Comparison of ENCODE assay signal across 18 cellular contexts in genomic region chr2:20436716-20437470, GRCh38. TPM values are rescaled to one million over a fixed set of nuclear protein-coding genes. Genes with fewer than 3 reads are reported as not detected.
DNase-seq lines count a peak whose midpoint lies in the region; ATAC-seq, FAIRE-seq and TF ChIP-seq lines count a peak whose summit lies in the region.
"Had no signal": no experiment of that assay in that cellular context is flagged by ENCODE, and none has a peak within 500 bp of the region (broad histone marks: within the 10 kb centered on the region; RNA-seq: fewer than 3 reads in every experiment).

No MANE protein-coding gene starts in this region.

- no peak for TF ChIP-seq RAD21 in A549 (conservative IDR thresholded peaks at IDR 0.05 in 1 of 2, IDR thresholded peaks at IDR 0.05 in 1 of 2)

- no peak overlapping the region for H2AFZ ChIP-seq in OCI-LY7 (ENCODE audit: low read length)

- no peak for FAIRE-seq in A549 (lab: Jason Lieb, UNC)

- no peak for TF ChIP-seq CTCF in A549 (IDR thresholded peaks at IDR 0.05)
- TF ChIP-seq CTCF in GM12873 (IDR thresholded peaks at IDR 0.05; ENCODE audit: insufficient read depth, low read depth, low read length, missing control alignments) = peak; percentile 13
- 0 out of 2 replicates have a peak, but pooled peaks have one; percentile 25 for TF ChIP-seq CTCF in OCI-LY7 (conservative IDR thresholded peaks at IDR 0.05; ENCODE audit: low read length)

- H3K27ac ChIP-seq in A549 (peak overlapping the region; percentile 79 to 87; a peak in 4 of 6 replicates), OCI-LY7 (ENCODE audit: low read depth, low read length, poor library complexity, severe bottlenecking) (no peak overlapping the region)

- H3K36me3 ChIP-seq in OCI-LY7 (ENCODE audit: insufficient read depth, low read length) = no peaks in the 10 kb centered on the region
- H3K36me3 ChIP-seq: HAP-1 had no signal

- H4K20me1 ChIP-seq in OCI-LY7 (ENCODE audit: insufficient read depth, low read length) = no peaks in the 10 kb centered on the region

- H3K9me3 ChIP-seq in A549 (no peaks in the 10 kb centered on the region), OCI-LY7 (ENCODE audit: low read length) (no peaks in the 10 kb centered on the region)
- H3K9me3 ChIP-seq: HAP-1 had no signal

- no peak for TF ChIP-seq POLR2A in A549 (IDR thresholded peaks at IDR 0.05; ENCODE audit: low read length)

- H3K4me1 ChIP-seq in A549 (peaks cover 32% of the 10 kb centered on the region), OCI-LY7 (ENCODE audit: insufficient read depth, low read length, poor library complexity, severe bottlenecking) (no peaks in the 10 kb centered on the region)
- H3K4me1 ChIP-seq: HAP-1 had no signal

- no TSS peak for BruUV-seq in OCI-LY7 (replicated peaks; lab: Mats Ljungman, UMichigan)

- ATAC-seq in A549 = no peak

- H3K9me2 ChIP-seq in OCI-LY7 (ENCODE audit: insufficient read depth, low read length) = no peaks in the 10 kb centered on the region

- CTCF ChIA-PET in A549 (lab: Yijun Ruan, JAX) (interaction anchor here (1.0 to 8.3 kb wide), 10 partner anchors 10 to 214 kb away, joined by 4 to 129 read pairs (median 18); partner anchors contain the start of genes HS1BP3 and RHOB), OCI-LY7 (lab: Charles Lee; ENCODE audit: unreplicated experiment) (interaction anchor here (0.8 kb wide), 1 partner anchor 15 kb away, joined by 3 read pairs; no protein-coding TSS in a partner anchor)

- no peak for TF ChIP-seq EP300 in A549 (IDR thresholded peaks at IDR 0.05)

- intact Hi-C loops in OCI-LY7 (cut with micrococcal nuclease; ENCODE audit: unreplicated experiment) = no loop called here

- 91% methylated on average over 7 of the region's 7 CpGs for WGBS in A549 (ENCODE audit: missing lambda C conversion rate)

- POLR2A ChIA-PET in A549 (lab: Yijun Ruan, JAX) (interaction anchor here (4.1 kb wide), 1 partner anchor 11 kb away, joined by 72 read pairs; the partner anchor contains the start of gene RHOB), OCI-LY7 (lab: Charles Lee) (interaction anchor here (0.6 to 1.4 kb wide), 3 partner anchors 11 to 531 kb away, joined by 3 to 4 read pairs (median 3); no protein-coding TSS in a partner anchor)

- DNase-seq in A549 (ENCODE audit: low read depth in 1 of 2, low spot score in 1 of 2) = no peak
- DNase-seq in OCI-LY7 (ENCODE audit: low spot score) = peak; percentile 14
- DNase-seq in islet precursor cell = peak; percentile 30
- DNase-seq in activated gamma-delta T cell treated with Interleukin-2 at 50 U/mL for 16 hours = no peak
- DNase-seq in SKM-1 treated with dmso at 0.1 percent for 144 hours (lab: John Stamatoyannopoulos, UW; ENCODE audit: unreplicated experiment) = no peak
- DNase-seq in inferior parietal cortex (ENCODE audit: extremely low spot score) = no peak
- no peak for DNase-seq in NCI-H1417 (lab: John Stamatoyannopoulos, UW)
- DNase-seq: ACHN; CD4-positive, CD25-positive, alpha-beta regulatory T cell; DMS79 treated with DMSO at 0.1 percent for 48 hours; GDM1; NCI-H1092 treated with DMSO at 0.1 percent for 48 hours; NCI-H1694 treated with DMSO at 0.1 percent for 48 hours; NCI-H446 treated with DMSO at 0.1 percent for 48 hours; NCI-H774; SHP77 treated with DMSO at 0.1 percent for 48 hours had no signal

- H3K4me2 ChIP-seq in A549 = no peak overlapping the region
- no peak overlapping the region for H3K4me2 ChIP-seq in OCI-LY7 (ENCODE audit: low read length)

- no peaks in the 10 kb centered on the region for H3K79me2 ChIP-seq in OCI-LY7 (ENCODE audit: insufficient read depth, low read depth, low read length)

- no peak overlapping the region for H3K4me3 ChIP-seq in A549
- no peak overlapping the region for H3K4me3 ChIP-seq in OCI-LY7 (ENCODE audit: low read depth, low read length, poor library complexity, severe bottlenecking)
- H3K4me3 ChIP-seq: HAP-1 had no signal

TF ChIP-seq in A549, 52 proteins besides CTCF, POLR2A, EP300 and RAD21:
- TF ChIP-seq RNF2 (IDR thresholded peaks at IDR 0.05; ENCODE audit: borderline replicate concordance, low read depth) (no peak), EHF (CRISPR knock-in tag; IDR thresholded peaks at IDR 0.05) (no peak), POLR2AphosphoS2 (conservative IDR thresholded peaks at IDR 0.05; ENCODE audit: low read length) (no peak), NFE2L2 (conservative IDR thresholded peaks at IDR 0.05; ENCODE audit: low read length) (no peak), SMC3 (IDR thresholded peaks at IDR 0.05) (no peak), MYC (IDR thresholded peaks at IDR 0.05; ENCODE audit: borderline replicate concordance, low read length) (no peak), NR3C1 (IDR thresholded peaks at IDR 0.05) (no peak), USF2 (IDR thresholded peaks at IDR 0.05) (no peak), TFCP2L1 (CRISPR knock-in tag; IDR thresholded peaks at IDR 0.05) (no peak), JUN (IDR thresholded peaks at IDR 0.05) (no peak), FOSB (CRISPR knock-in tag; IDR thresholded peaks at IDR 0.05) (no peak), FOXS1 (CRISPR knock-in tag; IDR thresholded peaks at IDR 0.05) (no peak)

RNA-seq across cellular contexts. Expression of gene RHOB, which starts 10.0 kb away (rescaled TPM):
- polyA plus RNA-seq in A549 (2011; rRNA removed) = 110 and 157 TPM in 2 replicates
- polyA plus RNA-seq in A549 (2012; cell fraction: cytosol; rRNA removed) = 188 and 248 TPM in 2 replicates
- 254 and 349 TPM in 2 replicates for polyA plus RNA-seq in A549 (2012; cell fraction: nucleus; rRNA removed)
- polyA plus RNA-seq in A549 (2017; fragmentation: RNase III; extraction: RNeasy Plus Mini Kit Qiagen cat#74134 plus additional on column Dnase treatment) = 84.5 to 99.9 TPM (median 87.1 TPM) in 3 replicates
- polyA minus RNA-seq in A549 (2011; rRNA and poly(A)+ RNA removed) = 40.0 and 55.9 TPM in 2 replicates
- total RNA-seq in OCI-LY7 (2014; rRNA removed; shearing (Covaris generic)) = 0.15 TPM in 1 of 2 replicates, not detected in the other
- 0.36 TPM in 1 of 2 replicates, not detected in the other for total RNA-seq in OCI-LY7 (2022)

Comparison
In these comparisons a context has a peak if more than half of its experiments do, and no peak if none do; other contexts are left out.
1. DNase-seq: peak in OCI-LY7 (single experiment) and islet precursor cell (single experiment); none in A549 (0 of 2), activated gamma-delta T cell treated with Interleukin-2 at 50 U/mL for 16 hours (single experiment), SKM-1 treated with dmso at 0.1 percent for 144 hours (single experiment), inferior parietal cortex (single experiment) and NCI-H1417 (0 of 3).